ENCODE assay signal across 9 cellular contexts in the genomic region with DNA sequence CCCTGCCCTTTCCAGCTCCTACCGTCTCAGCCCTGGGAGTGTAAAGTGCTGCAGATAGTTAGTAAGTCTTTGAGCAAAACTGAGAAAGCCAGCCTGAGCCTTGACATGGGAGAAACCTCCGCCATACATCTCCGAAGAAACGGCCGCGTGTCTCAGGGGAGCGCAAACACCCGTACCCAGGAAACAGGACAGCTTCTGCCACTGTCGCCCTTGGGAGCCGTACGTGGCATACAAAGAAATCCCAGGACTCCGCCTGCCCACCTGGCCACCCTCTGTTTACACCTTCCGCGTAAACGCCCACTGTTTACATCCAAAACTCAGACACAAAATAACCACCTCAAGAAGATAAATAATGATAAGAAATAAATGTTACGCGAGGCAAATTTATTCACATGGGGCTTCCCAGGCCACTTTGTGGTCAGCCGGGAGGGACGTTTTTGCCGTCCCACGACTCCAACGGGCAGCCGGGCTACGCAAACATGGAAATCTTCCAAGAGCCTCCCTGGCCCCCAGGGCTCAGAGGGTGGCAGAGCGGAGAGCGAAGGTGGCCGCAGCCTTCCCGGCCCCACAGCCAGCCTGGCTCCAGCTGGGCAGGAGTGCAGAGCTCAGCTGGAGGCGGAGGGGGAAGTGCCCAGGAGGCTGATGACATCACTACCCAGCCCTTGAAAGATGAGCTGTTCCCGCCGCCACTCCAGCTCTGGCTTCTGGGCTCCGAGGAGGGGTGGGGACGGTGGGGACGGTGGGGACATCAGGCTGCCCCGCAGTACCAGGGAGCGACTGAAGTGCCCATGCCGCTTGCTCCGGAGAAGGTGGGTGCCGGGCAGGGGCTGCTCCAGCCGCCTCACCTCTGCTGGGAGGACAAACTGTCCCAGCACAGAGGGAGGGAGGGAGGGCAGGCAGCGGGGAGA. TPM values are rescaled to one million over a fixed set of nuclear protein-coding genes. Genes with fewer than 3 reads are reported as not detected.
DNase-seq lines count a peak whose midpoint lies in the region; TF ChIP-seq lines count a peak whose summit lies in the region.
"Had no signal": no experiment of that assay in that cellular context is flagged by ENCODE, and none has a peak within 500 bp of the region (broad histone marks: within the 10 kb centered on the region; RNA-seq: fewer than 3 reads in every experiment).

BDKRB2 (plus strand) TSS at position 689 of the 908 bp plus-strand sequence. CDS start 32,269 bp downstream, outside the sequence.

- CTCF ChIA-PET in MCF 10A (lab: Yijun Ruan, JAX) = interaction anchor here (0.7 to 1.6 kb wide), 6 partner anchors 56 to 655 kb away, joined by 3 to 5 read pairs (median 3); no protein-coding TSS in a partner anchor

- BruUV-seq in MCF 10A (replicated peaks; lab: Mats Ljungman, UMichigan) = no TSS peak

- peak within 1 kb of the TSS; percentile 73 for H3K4me3 ChIP-seq in AG10803 (ENCODE audit: low read length)
- H3K4me3 ChIP-seq in HFF-Myc (replicated peaks; ENCODE audit: low read depth, low read length) = peak within 1 kb of the TSS; percentile 52
- H3K4me3 ChIP-seq in skeletal muscle satellite cell (ENCODE audit: low read length) = peak within 1 kb of the TSS; percentile 76

- H3K27ac Mint-ChIP-seq in MCF 10A (ENCODE audit: low read depth, unreplicated experiment) = peak within 1 kb of the TSS; percentile 23
- no peak within 1 kb of the TSS for H3K27ac Mint-ChIP-seq in CD14-positive monocyte

- H3K27me3 Mint-ChIP-seq in MCF 10A (ENCODE audit: insufficient read depth, unreplicated experiment) (no peaks in the 10 kb centered on the region), CD14-positive monocyte (ENCODE audit: low read depth in 3 of 3) (peaks cover 26 to 44% (median 27%) of the 10 kb centered on the region in 3 donors)

- H3K27me3 ChIP-seq in skeletal muscle satellite cell (ENCODE audit: control insufficient read depth, insufficient read depth, low read length) = peaks cover 3% of the 10 kb centered on the region

- DNase-seq in AG10803 (ENCODE audit: low read depth) = peak; percentile 78
- DNase-seq in HFF-Myc (ENCODE audit: extremely low read depth, low read depth) = peak; percentile 46
- DNase-seq in NCI-H82 (lab: John Stamatoyannopoulos, UW) = peak; percentile 71
- peak; percentile 85 for DNase-seq in MCF 10A (ENCODE audit: unreplicated experiment)
- DNase-seq in inferior parietal cortex (ENCODE audit: extremely low spot score) = peak; percentile 39
- DNase-seq in CD14-positive monocyte (ENCODE audit: low spot score) = no peak
- DNase-seq in activated effector memory CD4-positive, alpha-beta T cell treated with anti-CD3 and anti-CD28 coated beads, Interleukin-2, amount 50 U/mL, for 16 hours = no peak

- peaks cover 48% of the 10 kb centered on the region for H3K4me1 Mint-ChIP-seq in MCF 10A (ENCODE audit: insufficient read depth, unreplicated experiment)
- H3K4me1 Mint-ChIP-seq in CD14-positive monocyte = no peaks in the 10 kb centered on the region

- H3K9me3 Mint-ChIP-seq in MCF 10A (ENCODE audit: unreplicated experiment) (no peaks in the 10 kb centered on the region), CD14-positive monocyte (peaks cover 0 to 2% (median 0%) of the 10 kb centered on the region in 7 donors)

- H3K4me3 Mint-ChIP-seq in MCF 10A (ENCODE audit: unreplicated experiment) (peak within 1 kb of the TSS; percentile 74), CD14-positive monocyte (peak within 1 kb of the TSS in 1 of 2 donors; percentile 46)

- peaks cover 19% of the 10 kb centered on the region for H3K4me1 ChIP-seq in skeletal muscle satellite cell (ENCODE audit: control insufficient read depth, insufficient read depth, low read length)

- intact Hi-C loops in MCF 10A (cut with micrococcal nuclease) = loop anchor here (2.0 to 10.0 kb wide), 3 partner anchors 64 to 100 kb away; no protein-coding TSS in a partner anchor
- intact Hi-C loops in CD14-positive monocyte (cut with micrococcal nuclease) = no loop called here

- H3K4me2 ChIP-seq in skeletal muscle satellite cell (ENCODE audit: low read length) = peak within 1 kb of the TSS; percentile 99

- H3K36me3 Mint-ChIP-seq in MCF 10A (ENCODE audit: insufficient read depth, unreplicated experiment) (no peaks in the 10 kb centered on the region), CD14-positive monocyte (no peaks in the 10 kb centered on the region)

- no peaks in the 10 kb centered on the region for H3K36me3 ChIP-seq in skeletal muscle satellite cell (ENCODE audit: insufficient read depth, low read length)
- H3K36me3 ChIP-seq: neutrophil had no signal

- peak within 1 kb of the TSS; percentile 75 for H3K9ac ChIP-seq in skeletal muscle satellite cell (ENCODE audit: low read depth, low read length)

- TF ChIP-seq CTCF in AG10803 (conservative IDR thresholded peaks at IDR 0.05; ENCODE audit: low read length) = no peak
- no peak for TF ChIP-seq CTCF in HFF-Myc (IDR thresholded peaks at IDR 0.05; ENCODE audit: low read depth, low read length, missing control alignments)
- TF ChIP-seq CTCF in MCF 10A (IDR thresholded peaks at IDR 0.05; ENCODE audit: unreplicated experiment) = no peak
- no peak for TF ChIP-seq CTCF in CD14-positive monocyte (IDR thresholded peaks at IDR 0.05)

- POLR2A ChIA-PET in MCF 10A (lab: Yijun Ruan, JAX) = interaction anchor here (0.6 to 4.4 kb wide), 10 partner anchors 12 to 606 kb away, joined by 3 to 25 read pairs (median 3); partner anchors contain the start of gene BDKRB1

- no peaks in the 10 kb centered on the region for H3K9me3 ChIP-seq in skeletal muscle satellite cell (replicated peaks; ENCODE audit: low read length)
- H3K9me3 ChIP-seq: neutrophil had no signal

RNA-seq across cellular contexts. Expression of gene BDKRB2, which starts in this region (rescaled TPM):
- total RNA-seq in MCF 10A (2022) = 1.4 and 2.8 TPM in 2 replicates
- total RNA-seq in skeletal muscle satellite cell (2012; rRNA removed) = 17.5 and 18.8 TPM in 2 replicates
- not detected for polyA plus RNA-seq in CD14-positive monocyte

Comparison
In these comparisons a context has a peak if more than half of its experiments do, and no peak if none do; other contexts are left out.
1. DNase-seq: peak in AG10803 (single experiment), HFF-Myc (single experiment), NCI-H82 (single experiment), MCF 10A (single experiment) and inferior parietal cortex (single experiment); none in CD14-positive monocyte (single experiment) and activated effector memory CD4-positive, alpha-beta T cell treated with anti-CD3 and anti-CD28 coated beads, Interleukin-2, amount 50 U/mL, for 16 hours (single experiment).
2. Peak in every context shown above with its lines, with median percentiles within 50 percentile points of each other: H3K4me3 ChIP-seq.